2 cellular contexts compared by ENCODE assay signal in genomic region chr12:644818-645552, GRCh38.
TF ChIP-seq lines count a peak whose summit lies in the region.

No MANE protein-coding gene starts in this region.

TF ChIP-seq in SK-N-SH treated with all-trans-retinoic acid at 6 μM for 48 hours, 23 proteins besides CTCF, POLR2A, EP300 and RAD21 (continued from another document):
- TF ChIP-seq POU6F1 (CRISPR knock-in tag; IDR thresholded peaks at IDR 0.05; ENCODE audit: borderline replicate concordance, low read depth), result no peak
- TF ChIP-seq TSHZ2 (CRISPR knock-in tag; IDR thresholded peaks at IDR 0.05), result no peak
- TF ChIP-seq CREB5 (CRISPR knock-in tag; IDR thresholded peaks at IDR 0.05; ENCODE audit: low read depth), result no peak
- TF ChIP-seq ZNF565 (CRISPR knock-in tag; conservative IDR thresholded peaks at IDR 0.05; ENCODE audit: low read depth), result no peak

TF ChIP-seq in GM23338, 12 proteins besides CTCF, POLR2A, EP300 and RAD21 (continued from another document):
- TF ChIP-seq ZNF462 (CRISPR knock-in tag; IDR thresholded peaks at IDR 0.05) (no peak), ETS1 (IDR thresholded peaks at IDR 0.05) (no peak), EZH2phosphoT487 (IDR thresholded peaks at IDR 0.05; ENCODE audit: unreplicated experiment) (no peak), CREB1 (CRISPR knock-in tag; IDR thresholded peaks at IDR 0.05; ENCODE audit: low read depth) (no peak), ZNF331 (CRISPR knock-in tag; IDR thresholded peaks at IDR 0.05; ENCODE audit: low read depth) (no peak), POLR2AphosphoS5 (IDR thresholded peaks at IDR 0.05; ENCODE audit: low read depth) (no peak), EZH2 (IDR thresholded peaks at IDR 0.05; ENCODE audit: low read depth, unreplicated experiment) (no peak), ZNF114 (CRISPR knock-in tag; IDR thresholded peaks at IDR 0.05) (no peak), STAT1 (IDR thresholded peaks at IDR 0.05; ENCODE audit: unreplicated experiment) (no peak), NANOG (IDR thresholded peaks at IDR 0.05; ENCODE audit: borderline replicate concordance) (no peak)
